32 cellular contexts compared by ENCODE assay signal in the genomic region with DNA sequence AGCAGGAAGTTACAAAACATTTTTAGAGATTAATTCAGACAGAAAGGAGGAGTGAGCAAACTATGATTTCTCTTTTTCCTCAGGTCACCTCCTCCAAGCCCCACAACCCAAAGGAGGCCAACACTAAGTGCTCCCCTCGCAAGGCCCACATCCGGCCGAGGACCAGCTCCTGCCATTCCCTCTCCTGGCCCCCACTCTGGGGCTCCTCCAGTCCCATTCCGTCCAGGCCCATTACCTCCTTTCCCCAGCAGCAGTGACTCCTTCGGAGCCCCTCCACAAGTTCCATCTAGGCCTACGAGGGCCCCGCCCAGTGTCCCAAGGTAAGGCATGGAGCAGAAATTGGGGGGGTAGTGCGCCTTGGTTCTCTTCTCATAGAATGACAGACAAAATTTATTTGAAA. TPM values are rescaled to one million over a fixed set of nuclear protein-coding genes. Genes with fewer than 3 reads are reported as not detected.
"Had no signal": no experiment of that assay in that cellular context is flagged by ENCODE, and none has a peak within 500 bp of the region (broad histone marks: within the 10 kb centered on the region; RNA-seq: fewer than 3 reads in every experiment).

No MANE protein-coding gene starts in this region.

- H3K9me3 Mint-ChIP-seq: activated CD4-positive, alpha-beta memory T cell treated with anti-CD3 and anti-CD28 coated beads, Interleukin-2, amount 10 ng/mL, durations not matched to agents 7 days and 5 days; activated CD4-positive, alpha-beta T cell treated with anti-CD3 and anti-CD28 coated beads, Interleukin-2, amount 10 ng/mL, durations not matched to agents 24 days and 14 days; activated T-cell treated with anti-CD3 and anti-CD28 coated beads, Interleukin-2, amount 50 U/mL, for 24 hours; endodermal cell; immature natural killer cell; nephron progenitor cell had no signal

- H3K4me3 ChIP-seq: heart left ventricle, lower lobe of right lung, pancreas, psoas muscle, smooth muscle cell, transverse colon, vagina had no signal

- H3K9me3 ChIP-seq: heart left ventricle, lower lobe of right lung, pancreas, psoas muscle, transverse colon, vagina had no signal

- H3K27ac ChIP-seq: brain microvascular endothelial cell, foreskin keratinocyte, heart left ventricle, lower lobe of right lung, pancreas, psoas muscle, transverse colon, vagina had no signal

- H3K27me3 Mint-ChIP-seq: activated T-cell treated with anti-CD3 and anti-CD28 coated beads, Interleukin-2, amount 50 U/mL, for 24 hours had no signal

- H3K36me3 ChIP-seq: brain microvascular endothelial cell, lower lobe of right lung, pancreas, transverse colon, vagina had no signal

- H3K27me3 ChIP-seq: brain microvascular endothelial cell, foreskin keratinocyte, heart left ventricle, pancreas, transverse colon, vagina had no signal

- H3K4me3 Mint-ChIP-seq: activated CD4-positive, alpha-beta memory T cell treated with anti-CD3 and anti-CD28 coated beads, Interleukin-2, amount 10 ng/mL, durations not matched to agents 7 days and 5 days; activated CD4-positive, alpha-beta T cell treated with anti-CD3 and anti-CD28 coated beads, Interleukin-2, amount 10 ng/mL, durations not matched to agents 24 days and 14 days; activated T-cell treated with anti-CD3 and anti-CD28 coated beads, Interleukin-2, amount 50 U/mL, for 24 hours; endodermal cell; immature natural killer cell; nephron progenitor cell had no signal

- H3K4me2 ChIP-seq: smooth muscle cell had no signal

- H3K27ac Mint-ChIP-seq: activated CD4-positive, alpha-beta memory T cell treated with anti-CD3 and anti-CD28 coated beads, Interleukin-2, amount 10 ng/mL, durations not matched to agents 7 days and 5 days; activated CD4-positive, alpha-beta T cell treated with anti-CD3 and anti-CD28 coated beads, Interleukin-2, amount 10 ng/mL, durations not matched to agents 24 days and 14 days; activated T-cell treated with anti-CD3 and anti-CD28 coated beads, Interleukin-2, amount 50 U/mL, for 24 hours; endodermal cell; immature natural killer cell; nephron progenitor cell had no signal

- H3K4me1 ChIP-seq: foreskin keratinocyte, pancreas, psoas muscle had no signal

- ATAC-seq: esophagus mucosa, foreskin keratinocyte, heart left ventricle, lower lobe of right lung, pancreas, psoas muscle had no signal

- DNase-seq: activated CD4-positive, alpha-beta memory T cell treated with anti-CD3 and anti-CD28 coated beads, Interleukin-2, amount 10 ng/mL, durations not matched to agents 7 days and 5 days; activated CD4-positive, alpha-beta T cell treated with anti-CD3 and anti-CD28 coated beads, Interleukin-2, amount 10 ng/mL, durations not matched to agents 24 days and 14 days; activated CD4-positive, CD25-positive, alpha-beta regulatory T cell treated with anti-CD3 and anti-CD28 coated beads, Interleukin-2, amount 50 U/mL, for 72 hours; activated CD8-positive, alpha-beta memory T cell treated with anti-CD3 and anti-CD28 coated beads, Interleukin-2, amount 50 U/mL, for 48 hours; activated gamma-delta T cell treated with Interleukin-2 at 50 U/mL for 16 hours; activated naive CD4-positive, alpha-beta T cell treated with anti-CD3 and anti-CD28 coated beads, Interleukin-2, amount 50 U/mL, for 16 hours; activated T-cell treated with anti-CD3 and anti-CD28 coated beads, Interleukin-2, amount 50 U/mL, for 24 hours; amniotic stem cell; brain microvascular endothelial cell; endodermal cell; foreskin keratinocyte; heart left ventricle; hypothalamus; immature natural killer cell; lower lobe of right lung; nephron progenitor cell; pancreas; stimulated activated CD4-positive, alpha-beta T cell treated with anti-CD3 and anti-CD28 coated beads, Interleukin-1b, Interleukin-23, amount 100 ng/mL, for 48 hours; stimulated activated CD4-positive, alpha-beta T cell treated with anti-CD3 and anti-CD28 coated beads, Interleukin-4, amount 100 ng/mL, for 4 hours; stimulated activated CD8-positive, alpha-beta memory T cell treated with anti-CD3 and anti-CD28 coated beads, Interleukin-4, amount 100 ng/mL, for 48 hours; stimulated activated naive CD4-positive, alpha-beta T cell; T-helper 2 cell; transverse colon had no signal

RNA-seq across cellular contexts. Expression of a gene that starts 32.0 kb away (rescaled TPM):
- total RNA-seq: activated CD4-positive, alpha-beta memory T cell treated with anti-CD3 and anti-CD28 coated beads, Interleukin-2, amount 10 ng/mL, durations not matched to agents 7 days and 5 days; activated CD4-positive, alpha-beta T cell treated with anti-CD3 and anti-CD28 coated beads, Interleukin-2, amount 10 ng/mL, durations not matched to agents 24 days and 14 days; astrocyte; endodermal cell; esophagus mucosa; foreskin keratinocyte; kidney epithelial cell; lower lobe of right lung; mesenteric fat pad; mucosa of gallbladder; pancreas; smooth muscle cell; temporal lobe; transverse colon; vagina had no signal
- polyA plus RNA-seq: foreskin keratinocyte, immature natural killer cell, pancreas, smooth muscle cell had no signal
